In genomic region chr4:929970-930625, GRCh38 we compare ENCODE assay signal across 1 cellular context.
A peak's percentile ranks its signal among the peaks of the same experiment; 100 is the strongest.
TF ChIP-seq lines count a peak whose summit lies in the region.

No MANE protein-coding gene starts in this region.

TF ChIP-seq in IMR-90, 13 proteins besides CTCF, POLR2A, EP300 and RAD21:
- TF ChIP-seq CEBPB (IDR thresholded peaks at IDR 0.05; ENCODE audit: low read depth, low read length) (peak; percentile 0; the same call in 1 of the 2 replicates), NFE2L2 (IDR thresholded peaks at IDR 0.05; ENCODE audit: low read depth, low read length) (no peak)
